21 cellular contexts compared by ENCODE assay signal in the genomic region with DNA sequence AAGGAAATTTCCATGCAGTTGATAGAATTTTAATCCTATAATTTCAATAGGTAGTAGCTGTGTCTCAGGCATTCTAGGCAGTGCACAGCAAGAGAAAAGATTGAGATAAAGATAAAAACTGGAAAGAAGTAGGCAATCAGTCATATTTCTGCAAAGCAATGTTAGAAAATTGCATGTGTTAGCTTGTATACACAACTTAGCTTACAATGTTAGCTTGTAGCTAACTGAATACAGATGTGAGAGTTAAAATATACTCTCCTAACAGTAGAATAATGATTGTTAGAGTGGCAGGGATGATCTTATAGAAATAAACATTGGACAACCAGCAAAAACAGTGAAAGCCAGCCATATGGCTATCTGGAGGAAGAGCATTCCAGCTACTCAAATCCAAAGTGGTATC. TPM values are rescaled to one million over a fixed set of nuclear protein-coding genes. Genes with fewer than 3 reads are reported as not detected.
DNase-seq lines count a peak whose midpoint lies in the region; ATAC-seq and TF ChIP-seq lines count a peak whose summit lies in the region.
"Had no signal": no experiment of that assay in that cellular context is flagged by ENCODE, and none has a peak within 500 bp of the region (broad histone marks: within the 10 kb centered on the region; RNA-seq: fewer than 3 reads in every experiment).

No MANE protein-coding gene starts in this region.

- H2BK20ac ChIP-seq in IMR-90 (ENCODE audit: low read depth, low read length) = peak overlapping the region; percentile 67

- H3K36me3 Mint-ChIP-seq in CD8-positive, alpha-beta T cell = peaks cover 77% of the 10 kb centered on the region
- peaks cover 46% of the 10 kb centered on the region for H3K36me3 Mint-ChIP-seq in activated T-helper 1 cell treated with anti-CD3 and anti-CD28 coated beads, Interleukin-12 subunit alpha, Interleukin-12 subunit beta, Interleukin-2, Interleukin-4 antibody, amounts not matched to agents 30 ng/mL and 10 ng/mL and 1 ng/mL, durations not matched to agents 14 hours and 24 hours and 36 hours (ENCODE audit: low read depth)

- H3K9me1 ChIP-seq in IMR-90 (ENCODE audit: insufficient read depth, low read length) = peaks cover 3% of the 10 kb centered on the region

- no peak for TF ChIP-seq RAD21 in IMR-90 (IDR thresholded peaks at IDR 0.05; ENCODE audit: low read length)

- no peaks in the 10 kb centered on the region for H3K27me3 ChIP-seq in CD8-positive, alpha-beta T cell (ENCODE audit: insufficient read depth, low read length)
- H3K27me3 ChIP-seq in IMR-90 (ENCODE audit: control insufficient read depth, insufficient read depth, low read length) (no peaks in the 10 kb centered on the region), mesenchymal stem cell (ENCODE audit: control insufficient read depth in 1 of 2, insufficient read depth in 1 of 2, low read length in 2 of 2) (no peaks in the 10 kb centered on the region)
- H3K27me3 ChIP-seq: right atrium auricular region, SJCRH30, stomach had no signal

- TF ChIP-seq CTCF in CD8-positive, alpha-beta T cell (IDR thresholded peaks at IDR 0.05) = no peak
- TF ChIP-seq CTCF in IMR-90 (conservative IDR thresholded peaks at IDR 0.05; ENCODE audit: low read depth, low read length) = no peak

- dilution Hi-C loops in IMR-90 (cut with HindIII; ENCODE audit: low sequenced_read_pairs, unreplicated experiment) = no loop called here

- TF ChIP-seq POLR2A in IMR-90 (IDR thresholded peaks at IDR 0.05; ENCODE audit: low read depth, low read length) = no peak

- H3K4me3 Mint-ChIP-seq in CD8-positive, alpha-beta T cell = peak overlapping the region; percentile 19
- H3K4me3 Mint-ChIP-seq in activated T-helper 1 cell treated with anti-CD3 and anti-CD28 coated beads, Interleukin-12 subunit alpha, Interleukin-12 subunit beta, Interleukin-2, Interleukin-4 antibody, amounts not matched to agents 30 ng/mL and 10 ng/mL and 1 ng/mL, durations not matched to agents 14 hours and 24 hours and 36 hours = peak overlapping the region; percentile 31

- intact Hi-C loops in CD8-positive, alpha-beta T cell (cut with DNase I, micrococcal nuclease) = loop anchor here in 1 of 2 experiments (1.0 to 5.0 kb wide), 2 partner anchors 10 to 45 kb away; no protein-coding TSS in a partner anchor
- intact Hi-C loops in IMR-90 (cut with micrococcal nuclease) = loop anchor here (2.0 kb wide), 1 partner anchor 171 kb away; no protein-coding TSS in a partner anchor
- intact Hi-C loops in activated T-helper 1 cell treated with anti-CD3 and anti-CD28 coated beads, Interleukin-12 subunit alpha, Interleukin-12 subunit beta, Interleukin-2, Interleukin-4 antibody, amounts not matched to agents 30 ng/mL and 10 ng/mL and 1 ng/mL, durations not matched to agents 14 hours and 24 hours and 36 hours (cut with micrococcal nuclease) = no loop called here

- ATAC-seq in CD8-positive, alpha-beta T cell = no peak
- peak; percentile 35; the same call in 1 of the 2 replicates for ATAC-seq in IMR-90 (ENCODE audit: low read depth)
- ATAC-seq in HG03175 (IDR thresholded peaks at IDR 0.05; ENCODE audit: unreplicated experiment) = no peak
- ATAC-seq: left lobe of liver had no signal

- H4K91ac ChIP-seq in IMR-90 (ENCODE audit: insufficient read depth, low read depth, low read length) = 0 out of 2 replicates have a peak overlapping the region, but pooled peaks have one; percentile 33
- no peak overlapping the region for H4K91ac ChIP-seq in mesenchymal stem cell (ENCODE audit: low read length)

- H2BK15ac ChIP-seq in IMR-90 (ENCODE audit: low read depth, low read length) (peak overlapping the region; percentile 34; the same call in 1 of the 3 replicates), mesenchymal stem cell (ENCODE audit: low read depth, poor library complexity, severe bottlenecking) (no peak overlapping the region)

- H3K4me2 ChIP-seq in IMR-90 (ENCODE audit: low read depth, low read length) = peak overlapping the region; percentile 42
- H3K4me2 ChIP-seq in mesenchymal stem cell (ENCODE audit: low read length, poor library complexity, severe bottlenecking) = no peak overlapping the region

- no peaks in the 10 kb centered on the region for H3K9me3 Mint-ChIP-seq in CD8-positive, alpha-beta T cell
- H3K9me3 Mint-ChIP-seq in activated T-helper 1 cell treated with anti-CD3 and anti-CD28 coated beads, Interleukin-12 subunit alpha, Interleukin-12 subunit beta, Interleukin-2, Interleukin-4 antibody, amounts not matched to agents 30 ng/mL and 10 ng/mL and 1 ng/mL, durations not matched to agents 14 hours and 24 hours and 36 hours = no peaks in the 10 kb centered on the region

- peaks cover 88% of the 10 kb centered on the region for H3K4me1 ChIP-seq in CD8-positive, alpha-beta T cell (ENCODE audit: insufficient read depth, low read length)
- H3K4me1 ChIP-seq in IMR-90 (ENCODE audit: control insufficient read depth, insufficient read depth, low read length) (peaks cover 10% of the 10 kb centered on the region), mesenchymal stem cell (ENCODE audit: control insufficient read depth, insufficient read depth, low read depth, low read length) (no peaks in the 10 kb centered on the region)

- H2BK12ac ChIP-seq in mesenchymal stem cell (ENCODE audit: low read length in 2 of 2) = no peak overlapping the region

- H2BK120ac ChIP-seq in IMR-90 (ENCODE audit: low read depth, low read length) (peak overlapping the region; percentile 73; the same call in 1 of the 2 replicates), mesenchymal stem cell (ENCODE audit: low read depth, low read length) (no peak overlapping the region)

- no peak overlapping the region for H2AK9ac ChIP-seq in IMR-90 (replicated peaks; ENCODE audit: low read depth, low read length, poor library complexity)

- H3K23ac ChIP-seq in IMR-90 (ENCODE audit: low read depth, low read length) (no peak overlapping the region), mesenchymal stem cell (ENCODE audit: low read length in 2 of 2) (no peak overlapping the region)

- DNase-seq in CD8-positive, alpha-beta T cell = no peak
- DNase-seq in IMR-90 (peak; percentile 41), mesenchymal stem cell (no peak), SKM-1 treated with dmso at 0.1 percent for 144 hours (lab: John Stamatoyannopoulos, UW; ENCODE audit: unreplicated experiment) (no peak), iPS-NIHi11 (ENCODE audit: low spot score) (no peak), epidermal melanocyte (ENCODE audit: insufficient read length, low spot score) (no peak)
- no peak for DNase-seq in activated T-helper 1 cell treated with anti-CD3 and anti-CD28 coated beads, Interleukin-12 subunit alpha, Interleukin-12 subunit beta, Interleukin-2, Interleukin-4 antibody, amounts not matched to agents 30 ng/mL and 10 ng/mL and 1 ng/mL, durations not matched to agents 14 hours and 24 hours and 36 hours (ENCODE audit: low spot score)
- DNase-seq: activated CD4-positive, CD25-positive, alpha-beta regulatory T cell; activated effector memory CD4-positive, alpha-beta T cell treated with anti-CD3 and anti-CD28 coated beads, Interleukin-2, amount 50 U/mL, for 16 hours; C1 segment of cervical spinal cord; cerebellar nuclear complex; GF-D8; GOT3; NCI-H2081 treated with DMSO at 0.1 percent for 48 hours; NCI-H774; SJCRH30; stimulated activated CD4-positive, alpha-beta T cell treated with anti-CD3 and anti-CD28 coated beads, Interleukin-4, amount 100 ng/mL, for 4 hours; stomach had no signal

- H3K27ac Mint-ChIP-seq in CD8-positive, alpha-beta T cell = peak overlapping the region; percentile 96
- H3K27ac Mint-ChIP-seq in activated T-helper 1 cell treated with anti-CD3 and anti-CD28 coated beads, Interleukin-12 subunit alpha, Interleukin-12 subunit beta, Interleukin-2, Interleukin-4 antibody, amounts not matched to agents 30 ng/mL and 10 ng/mL and 1 ng/mL, durations not matched to agents 14 hours and 24 hours and 36 hours = peak overlapping the region; percentile 93

- CTCF ChIA-PET in CD8-positive, alpha-beta T cell (lab: Charles Lee) = interaction anchor here (0.6 to 2.3 kb wide), 8 partner anchors 9 to 131 kb away, joined by 3 to 8 read pairs (median 4); no protein-coding TSS in a partner anchor
- CTCF ChIA-PET in IMR-90 (lab: Yijun Ruan, JAX) = interaction anchor here (0.8 to 0.9 kb wide), 2 partner anchors 14 to 78 kb away, joined by 3 to 4 read pairs; no protein-coding TSS in a partner anchor

- no peaks in the 10 kb centered on the region for H3K36me3 ChIP-seq in CD8-positive, alpha-beta T cell (ENCODE audit: insufficient read depth, low read length)
- H3K36me3 ChIP-seq in IMR-90 (ENCODE audit: control insufficient read depth, insufficient read depth, low read length) = no peaks in the 10 kb centered on the region
- no peaks in the 10 kb centered on the region for H3K36me3 ChIP-seq in mesenchymal stem cell (ENCODE audit: control insufficient read depth in 1 of 2, insufficient read depth in 2 of 2, low read depth in 1 of 2, low read length in 2 of 2)
- H3K36me3 ChIP-seq: right atrium auricular region, SJCRH30, stomach had no signal

- no TSS peak for BruUV-seq in IMR-90 (replicated peaks; lab: Mats Ljungman, UMichigan)

- H3K14ac ChIP-seq in IMR-90 (replicated peaks; ENCODE audit: low read depth, low read length) (peak overlapping the region; percentile 47; the same call in 1 of the 2 replicates), mesenchymal stem cell (ENCODE audit: low read length in 2 of 2) (no peak overlapping the region)

- in situ Hi-C loops in IMR-90 (cut with MboI; ENCODE audit: low sequenced_read_pairs) = no loop called here

- H2AK5ac ChIP-seq in IMR-90 (ENCODE audit: low read depth, low read length) (no peak overlapping the region), mesenchymal stem cell (ENCODE audit: low read length, severe bottlenecking) (no peak overlapping the region)

- POLR2A ChIA-PET in CD8-positive, alpha-beta T cell (lab: Charles Lee) = interaction anchor here (0.6 to 4.0 kb wide), 7 partner anchors 9 to 55 kb away, joined by 3 to 27 read pairs (median 6); no protein-coding TSS in a partner anchor
- POLR2A ChIA-PET in IMR-90 (lab: Charles Lee; ENCODE audit: unreplicated experiment) = no interaction called here

- H3K4me3 ChIP-seq in CD8-positive, alpha-beta T cell (ENCODE audit: low read depth, low read length) = no peak overlapping the region
- H3K4me3 ChIP-seq in IMR-90 (ENCODE audit: insufficient read depth, low read depth, low read length) (no peak overlapping the region), mesenchymal stem cell (ENCODE audit: insufficient read depth in 1 of 2, low read depth in 1 of 2, low read length in 2 of 2) (no peak overlapping the region)
- H3K4me3 ChIP-seq: right atrium auricular region, SJCRH30, stomach had no signal

- no peaks in the 10 kb centered on the region for H4K20me1 ChIP-seq in IMR-90 (ENCODE audit: insufficient read depth, low read length)

- no peaks in the 10 kb centered on the region for H3K9me3 ChIP-seq in CD8-positive, alpha-beta T cell (ENCODE audit: low read length)
- H3K9me3 ChIP-seq in IMR-90 (ENCODE audit: control insufficient read depth, insufficient read depth, low read length) = no peaks in the 10 kb centered on the region
- H3K9me3 ChIP-seq in mesenchymal stem cell (ENCODE audit: control insufficient read depth, low read length) = no peaks in the 10 kb centered on the region
- H3K9me3 ChIP-seq: right atrium auricular region, SJCRH30, stomach had no signal

- H2AFZ ChIP-seq in IMR-90 (replicated peaks; ENCODE audit: low read length, poor library complexity) (no peak overlapping the region), mesenchymal stem cell (ENCODE audit: low read depth, low read length) (no peak overlapping the region)

- no peaks in the 10 kb centered on the region for H3K79me1 ChIP-seq in IMR-90 (ENCODE audit: low read depth in 1 of 2, low read length in 2 of 2)
- H3K79me1 ChIP-seq in mesenchymal stem cell (replicated peaks; ENCODE audit: low read length, poor library complexity, severe bottlenecking) = no peaks in the 10 kb centered on the region

- no peak overlapping the region; the same call in 1 of the 2 replicates for H4K5ac ChIP-seq in IMR-90 (ENCODE audit: low read depth, low read length)

- no peaks in the 10 kb centered on the region for H3K27me3 Mint-ChIP-seq in CD8-positive, alpha-beta T cell (ENCODE audit: low read depth)
- no peaks in the 10 kb centered on the region for H3K27me3 Mint-ChIP-seq in activated T-helper 1 cell treated with anti-CD3 and anti-CD28 coated beads, Interleukin-12 subunit alpha, Interleukin-12 subunit beta, Interleukin-2, Interleukin-4 antibody, amounts not matched to agents 30 ng/mL and 10 ng/mL and 1 ng/mL, durations not matched to agents 14 hours and 24 hours and 36 hours (ENCODE audit: insufficient read depth)

- peak overlapping the region; percentile 88; the same call in 1 of the 2 replicates for H3K18ac ChIP-seq in IMR-90 (ENCODE audit: low read depth, low read length)
- H3K18ac ChIP-seq in mesenchymal stem cell (ENCODE audit: low read depth in 1 of 2, low read length in 2 of 2) = no peak overlapping the region

- H3K56ac ChIP-seq in IMR-90 (ENCODE audit: extremely low read depth, insufficient read depth, low read length) = no peak overlapping the region

- no peak overlapping the region for H3K9ac ChIP-seq in IMR-90 (ENCODE audit: low read depth, low read length)
- H3K9ac ChIP-seq in mesenchymal stem cell (ENCODE audit: low read length) = no peak overlapping the region

- H2BK5ac ChIP-seq in IMR-90 (ENCODE audit: low read depth, low read length, poor library complexity, severe bottlenecking) = no peak overlapping the region
- peak overlapping the region; percentile 73 for H2BK5ac ChIP-seq in mesenchymal stem cell (ENCODE audit: low read depth, low read length, poor library complexity, severe bottlenecking)

- H3K4me1 Mint-ChIP-seq in CD8-positive, alpha-beta T cell (ENCODE audit: low read depth) = peaks cover 90% of the 10 kb centered on the region
- H3K4me1 Mint-ChIP-seq in activated T-helper 1 cell treated with anti-CD3 and anti-CD28 coated beads, Interleukin-12 subunit alpha, Interleukin-12 subunit beta, Interleukin-2, Interleukin-4 antibody, amounts not matched to agents 30 ng/mL and 10 ng/mL and 1 ng/mL, durations not matched to agents 14 hours and 24 hours and 36 hours (ENCODE audit: low read depth) = peaks cover 87% of the 10 kb centered on the region

- H3K4ac ChIP-seq in IMR-90 (ENCODE audit: low read depth, low read length) (peak overlapping the region; percentile 72; the same call in 1 of the 2 replicates), mesenchymal stem cell (ENCODE audit: low read depth in 1 of 2, low read length in 2 of 2) (no peak overlapping the region)

- H4K8ac ChIP-seq in IMR-90 (ENCODE audit: low read depth in 2 of 2, low read length in 2 of 2) (peak overlapping the region in 1 of 2 experiments; percentile 56; a peak in 2 of 4 replicates), mesenchymal stem cell (ENCODE audit: low read length) (no peak overlapping the region)

- H3K27ac ChIP-seq in CD8-positive, alpha-beta T cell (ENCODE audit: low read depth, low read length) = peak overlapping the region; percentile 54
- H3K27ac ChIP-seq in IMR-90 (ENCODE audit: insufficient read depth, low read length) = peak overlapping the region; percentile 37; the same call in 1 of the 2 replicates
- H3K27ac ChIP-seq in mesenchymal stem cell (ENCODE audit: low read length, poor library complexity, severe bottlenecking) = no peak overlapping the region
- H3K27ac ChIP-seq: right atrium auricular region, SJCRH30, stomach had no signal

RNA-seq across cellular contexts. Expression of gene PTPRC, which starts 29.0 kb away (rescaled TPM):
- total RNA-seq in CD8-positive, alpha-beta T cell = 100 to 1,000 TPM; 603 to 634 TPM
- total RNA-seq in IMR-90 (2012; rRNA removed) = not detected in 2 replicates
- not detected in 2 replicates for polyA plus RNA-seq in IMR-90 (2012; rRNA removed)
- not detected in 2 replicates for polyA plus RNA-seq in IMR-90 (2012; cell fraction: cytosol; rRNA removed)
- polyA plus RNA-seq in IMR-90 (2012; cell fraction: nucleus; rRNA removed; ENCODE audit: low replicate concordance) = 0.06 TPM in 1 of 2 replicates, not detected in the other
- 512 and 516 TPM in 2 replicates for total RNA-seq in activated T-helper 1 cell treated with anti-CD3 and anti-CD28 coated beads, Interleukin-12 subunit alpha, Interleukin-12 subunit beta, Interleukin-2, Interleukin-4 antibody, amounts not matched to agents 30 ng/mL and 10 ng/mL and 1 ng/mL, durations not matched to agents 14 hours and 24 hours and 36 hours
- polyA plus RNA-seq in mesenchymal stem cell (2013, experiment 1 of 2) = 0.01 TPM
- polyA plus RNA-seq in mesenchymal stem cell (2013, experiment 2 of 2) = 0.01 TPM
- total RNA-seq: SJCRH30 had no signal

Comparison
In these comparisons a context has a peak if more than half of its experiments do, and no peak if none do; other contexts are left out.
1. RNA of gene PTPRC, which starts 29.0 kb away (total RNA-seq): 603 to 634 TPM in CD8-positive, alpha-beta T cell and 512 to 516 TPM in activated T-helper 1 cell treated with anti-CD3 and anti-CD28 coated beads, Interleukin-12 subunit alpha, Interleukin-12 subunit beta, Interleukin-2, Interleukin-4 antibody, amounts not matched to agents 30 ng/mL and 10 ng/mL and 1 ng/mL, durations not matched to agents 14 hours and 24 hours and 36 hours; not detected in IMR-90; every median in the first group is over 100 times any median in the second.